In genomic region chr12:64061868-64062375, GRCh38 we compare ENCODE assay signal across 3 cellular contexts.
TF ChIP-seq lines count a peak whose summit lies in the region.

No MANE protein-coding gene starts in this region.

TF ChIP-seq in HepG2, 621 proteins besides CTCF, POLR2A, EP300 and RAD21:
- TF ChIP-seq NCOA5 (CRISPR knock-in tag; IDR thresholded peaks at IDR 0.05) = no peak
- peak; percentile 48; the same call in 1 of the 2 replicates for TF ChIP-seq NFE2L2 (IDR thresholded peaks at IDR 0.05; ENCODE audit: low read length)
- peak in 1 of 2 experiments; percentile 55; a peak in 2 of 4 replicates for TF ChIP-seq MAFK (conservative IDR thresholded peaks at IDR 0.05 in 1 of 2, IDR thresholded peaks at IDR 0.05 in 1 of 2; ENCODE audit: low read length in 2 of 2)
- TF ChIP-seq TGIF2 (CRISPR knock-in tag; IDR thresholded peaks at IDR 0.05) = no peak
- peak; percentile 22; the same call in 1 of the 2 replicates for TF ChIP-seq ZNF7 (CRISPR knock-in tag; IDR thresholded peaks at IDR 0.05)
- TF ChIP-seq MAFF (IDR thresholded peaks at IDR 0.05; ENCODE audit: low read depth, low read length) = 0 out of 2 replicates have a peak, but pooled peaks have one; percentile 9

TF ChIP-seq in IMR-90, 13 proteins besides CTCF, POLR2A, EP300 and RAD21:
- TF ChIP-seq MAFK (IDR thresholded peaks at IDR 0.05; ENCODE audit: low read depth, low read length) (peak; percentile 71), CEBPB (IDR thresholded peaks at IDR 0.05; ENCODE audit: low read depth, low read length) (no peak), BHLHE40 (IDR thresholded peaks at IDR 0.05; ENCODE audit: low read depth, low read length) (no peak), NFE2L2 (IDR thresholded peaks at IDR 0.05; ENCODE audit: low read depth, low read length) (peak; percentile 90)

TF ChIP-seq in K562, 482 proteins besides CTCF, POLR2A, EP300 and RAD21:
- TF ChIP-seq MAFG (tag; conservative IDR thresholded peaks at IDR 0.05) = peak; percentile 80
- peak; percentile 43; the same call in 1 of the 2 replicates for TF ChIP-seq NFE2L1 (tag; IDR thresholded peaks at IDR 0.05; ENCODE audit: borderline replicate concordance, low read depth)
- no peak for TF ChIP-seq ZNF143 (CRISPR knock-in tag; IDR thresholded peaks at IDR 0.05)
- TF ChIP-seq C11orf30 (IDR thresholded peaks at IDR 0.05; ENCODE audit: low read depth) = peak; percentile 47; the same call in 1 of the 2 replicates
- peak; percentile 65 for TF ChIP-seq ZNF316 (IDR thresholded peaks at IDR 0.05)
- no peak for TF ChIP-seq ATF1 (CRISPR knock-in tag; IDR thresholded peaks at IDR 0.05)
- TF ChIP-seq ATF1 (tag; IDR thresholded peaks at IDR 0.05) = no peak
- TF ChIP-seq NFE2 (IDR thresholded peaks at IDR 0.05; ENCODE audit: low read depth) = peak; percentile 36; the same call in 1 of the 2 replicates
